In genomic region chr5:116947691-116948528, GRCh38 we compare ENCODE assay signal across 9 cellular contexts.
A peak's percentile ranks its signal among the peaks of the same experiment; 100 is the strongest.
DNase-seq lines count a peak whose midpoint lies in the region; ATAC-seq and TF ChIP-seq lines count a peak whose summit lies in the region.
"Had no signal": no experiment of that assay in that cellular context is flagged by ENCODE, and none has a peak within 500 bp of the region (broad histone marks: within the 10 kb centered on the region; RNA-seq: fewer than 3 reads in every experiment).

No MANE protein-coding gene starts in this region.

- no peaks in the 10 kb centered on the region for H3K36me3 Mint-ChIP-seq in CD8-positive, alpha-beta memory T cell
- no peaks in the 10 kb centered on the region for H3K36me3 Mint-ChIP-seq in natural killer cell treated with Interleukin-12 subunit alpha and Interleukin-12 subunit beta and Interleukin-15 and Interleukin-18, amount 100 ng/mL, for 72 hours

- DNase-seq in CD8-positive, alpha-beta memory T cell: peak; percentile 4 to 48 (median 15)
- DNase-seq in NCI-H69 (lab: John Stamatoyannopoulos, UW): peak; percentile 91
- DNase-seq in activated CD4-positive, alpha-beta T cell treated with anti-CD3 and anti-CD28 coated beads, Interleukin-2, amount 50 U/mL, for 48 hours: peak; percentile 72 to 75
- DNase-seq in epithelial cell of esophagus (ENCODE audit: low read depth): peak; percentile 88
- DNase-seq in natural killer cell treated with Interleukin-12 subunit alpha and Interleukin-12 subunit beta and Interleukin-15 and Interleukin-18, amount 100 ng/mL, for 72 hours (ENCODE audit: low spot score): no peak
- DNase-seq in upper lobe of left lung: peak in 1 of 2 donors; percentile 54

- CTCF ChIA-PET in CD8-positive, alpha-beta memory T cell (lab: Charles Lee): interaction anchor here (1.4 kb wide), 1 partner anchor 812 kb away, joined by 6 read pairs; no protein-coding TSS in a partner anchor

- no peak overlapping the region for H3K27ac Mint-ChIP-seq in CD8-positive, alpha-beta memory T cell
- H3K27ac Mint-ChIP-seq in natural killer cell treated with Interleukin-12 subunit alpha and Interleukin-12 subunit beta and Interleukin-15 and Interleukin-18, amount 100 ng/mL, for 72 hours: no peak overlapping the region
- H3K27ac Mint-ChIP-seq: stimulated activated naive CD8-positive, alpha-beta T cell treated with anti-CD3 and anti-CD28 coated beads, Interleukin-15, Interleukin-2, amounts not matched to agents 100 ng/mL and 50 ng/mL, for 24 hours had no signal

- no peak overlapping the region for H3K4me3 ChIP-seq in CD8-positive, alpha-beta memory T cell (ENCODE audit: low read length)
- no peak overlapping the region for H3K4me3 ChIP-seq in epithelial cell of esophagus (ENCODE audit: low read length)
- H3K4me3 ChIP-seq in upper lobe of left lung: no peak overlapping the region

- no peaks in the 10 kb centered on the region for H3K9me3 ChIP-seq in CD8-positive, alpha-beta memory T cell (ENCODE audit: low read length)
- no peaks in the 10 kb centered on the region for H3K9me3 ChIP-seq in upper lobe of left lung

- H3K27ac ChIP-seq in CD8-positive, alpha-beta memory T cell (ENCODE audit: low read depth, low read length): no peak overlapping the region
- no peak overlapping the region for H3K27ac ChIP-seq in upper lobe of left lung

- no peaks in the 10 kb centered on the region for H3K4me1 ChIP-seq in CD8-positive, alpha-beta memory T cell (ENCODE audit: insufficient read depth, low read length)
- peaks cover 0 to 4% (median 0%) of the 10 kb centered on the region in 4 donors for H3K4me1 ChIP-seq in upper lobe of left lung

- H3K9me3 Mint-ChIP-seq in CD8-positive, alpha-beta memory T cell: peaks cover 0 to 2% (median 0%) of the 10 kb centered on the region in 5 donors
- no peaks in the 10 kb centered on the region for H3K9me3 Mint-ChIP-seq in natural killer cell treated with Interleukin-12 subunit alpha and Interleukin-12 subunit beta and Interleukin-15 and Interleukin-18, amount 100 ng/mL, for 72 hours
- H3K9me3 Mint-ChIP-seq: stimulated activated naive CD8-positive, alpha-beta T cell treated with anti-CD3 and anti-CD28 coated beads, Interleukin-15, Interleukin-2, amounts not matched to agents 100 ng/mL and 50 ng/mL, for 24 hours had no signal

- peaks cover 2 to 8% (median 4%) of the 10 kb centered on the region in 3 donors for H3K4me1 Mint-ChIP-seq in CD8-positive, alpha-beta memory T cell
- no peaks in the 10 kb centered on the region for H3K4me1 Mint-ChIP-seq in natural killer cell treated with Interleukin-12 subunit alpha and Interleukin-12 subunit beta and Interleukin-15 and Interleukin-18, amount 100 ng/mL, for 72 hours (ENCODE audit: low read depth in 2 of 2)

- peaks cover 0 to 4% of the 10 kb centered on the region in 2 donors for H3K27me3 Mint-ChIP-seq in CD8-positive, alpha-beta memory T cell
- H3K27me3 Mint-ChIP-seq in natural killer cell treated with Interleukin-12 subunit alpha and Interleukin-12 subunit beta and Interleukin-15 and Interleukin-18, amount 100 ng/mL, for 72 hours: no peaks in the 10 kb centered on the region

- TF ChIP-seq CTCF in epithelial cell of esophagus (IDR thresholded peaks at IDR 0.05; ENCODE audit: insufficient read depth, low read depth, low read length, missing control alignments) (peak; percentile 92), upper lobe of left lung (IDR thresholded peaks at IDR 0.05) (peak; percentile 49 to 69 (median 58))

- no peak for TF ChIP-seq POLR2A in upper lobe of left lung (IDR thresholded peaks at IDR 0.05)

- peak; percentile 99 for ATAC-seq in GM19324 (IDR thresholded peaks at IDR 0.05; ENCODE audit: low FRiP score, unreplicated experiment)
- ATAC-seq in HG03175 (IDR thresholded peaks at IDR 0.05; ENCODE audit: unreplicated experiment): peak; percentile 99
- peak; percentile 66 to 72 for ATAC-seq in natural killer cell treated with Interleukin-12 subunit alpha and Interleukin-12 subunit beta and Interleukin-15 and Interleukin-18, amount 100 ng/mL, for 72 hours
- ATAC-seq in upper lobe of left lung (ENCODE audit: low FRiP score in 2 of 2): peak in 1 of 2 donors; percentile 71

- TF ChIP-seq EP300 in upper lobe of left lung (IDR thresholded peaks at IDR 0.05): no peak

- no peaks in the 10 kb centered on the region for H3K27me3 ChIP-seq in CD8-positive, alpha-beta memory T cell (ENCODE audit: insufficient read depth, low read length, poor library complexity, severe bottlenecking)
- H3K27me3 ChIP-seq in upper lobe of left lung: no peaks in the 10 kb centered on the region

- POLR2A ChIA-PET in CD8-positive, alpha-beta memory T cell (lab: Charles Lee): no interaction called here

- H3K4me3 Mint-ChIP-seq in CD8-positive, alpha-beta memory T cell: no peak overlapping the region
- H3K4me3 Mint-ChIP-seq in natural killer cell treated with Interleukin-12 subunit alpha and Interleukin-12 subunit beta and Interleukin-15 and Interleukin-18, amount 100 ng/mL, for 72 hours: no peak overlapping the region
- H3K4me3 Mint-ChIP-seq: stimulated activated naive CD8-positive, alpha-beta T cell treated with anti-CD3 and anti-CD28 coated beads, Interleukin-15, Interleukin-2, amounts not matched to agents 100 ng/mL and 50 ng/mL, for 24 hours had no signal

- H3K36me3 ChIP-seq in CD8-positive, alpha-beta memory T cell (ENCODE audit: insufficient read depth, low read length): no peaks in the 10 kb centered on the region
- no peaks in the 10 kb centered on the region for H3K36me3 ChIP-seq in upper lobe of left lung

- 61 to 63% methylated on average over 15 of the region's 15 CpGs for WGBS in upper lobe of left lung, 2 donors
